Comparison of ENCODE assay signal across 17 cellular contexts in the genomic region with DNA sequence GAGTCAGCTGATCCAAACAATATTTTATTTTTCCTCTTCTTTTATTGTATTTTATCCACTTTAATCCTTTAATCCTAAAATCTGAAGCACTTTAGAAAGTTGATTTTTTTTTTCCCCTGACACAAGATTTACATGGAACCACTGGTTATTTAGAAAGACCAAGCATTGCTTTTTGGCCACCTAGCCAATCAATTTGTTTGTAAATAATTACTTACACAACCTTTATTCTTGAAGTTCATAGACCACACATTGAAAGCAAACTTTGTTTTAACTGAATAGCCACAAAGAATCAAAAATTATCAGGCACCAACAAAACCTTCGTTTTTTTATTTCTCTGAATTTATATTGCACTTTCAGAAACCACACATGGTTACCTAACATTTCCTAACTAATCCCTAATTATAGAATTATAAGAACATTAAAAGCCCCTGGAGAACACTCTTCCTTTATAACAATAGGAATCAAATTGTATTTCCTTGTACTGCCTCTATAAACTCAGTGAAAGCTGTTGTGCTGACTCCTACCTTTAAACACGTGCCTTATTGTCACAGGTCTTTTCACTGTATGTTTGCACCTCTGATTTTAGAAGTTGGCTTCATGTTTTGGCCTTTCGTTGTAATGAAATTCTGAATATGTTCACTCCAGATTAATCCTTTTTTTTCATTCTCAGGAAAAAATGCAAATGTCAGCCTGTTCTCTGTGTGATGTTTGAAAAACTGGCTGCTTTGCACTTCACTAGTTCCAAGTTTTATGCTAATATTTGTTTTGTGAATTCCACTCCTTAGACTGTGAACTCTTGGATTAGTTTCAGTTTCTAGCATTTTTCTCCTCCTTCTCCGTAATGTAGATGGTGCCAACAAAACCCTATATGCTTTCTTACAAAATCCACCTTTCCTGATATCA.
"Had no signal": no experiment of that assay in that cellular context is flagged by ENCODE, and none has a peak within 500 bp of the region (broad histone marks: within the 10 kb centered on the region; RNA-seq: fewer than 3 reads in every experiment).

No MANE protein-coding gene starts in this region.

- H3K4me1 Mint-ChIP-seq: activated naive CD8-positive, alpha-beta T cell treated with anti-CD3 and anti-CD28 coated beads, Interleukin-2, amount 10 ng/mL, durations not matched to agents 7 days and 5 days; immature natural killer cell; naive thymus-derived CD8-positive, alpha-beta T cell had no signal

- H3K4me1 ChIP-seq: right atrium auricular region, testis, upper lobe of left lung had no signal

- H3K36me3 Mint-ChIP-seq: activated naive CD8-positive, alpha-beta T cell treated with anti-CD3 and anti-CD28 coated beads, Interleukin-2, amount 10 ng/mL, durations not matched to agents 7 days and 5 days; naive thymus-derived CD8-positive, alpha-beta T cell had no signal

- H3K4me3 Mint-ChIP-seq: activated naive CD8-positive, alpha-beta T cell treated with anti-CD3 and anti-CD28 coated beads, Interleukin-2, amount 10 ng/mL, durations not matched to agents 7 days and 5 days; immature natural killer cell; naive thymus-derived CD8-positive, alpha-beta T cell; stimulated activated naive CD8-positive, alpha-beta T cell treated with anti-CD3 and anti-CD28 coated beads, Interleukin-15, Interleukin-2, amounts not matched to agents 100 ng/mL and 50 ng/mL, for 24 hours; T-helper 2 cell treated with Interferon-gamma antibody and Interleukin-4, amounts not matched to agents 5 μg/mL and 100 μg/mL, for 36 hours had no signal

- H3K27ac ChIP-seq: epithelial cell of prostate, neutrophil, right atrium auricular region, skin epidermis, testis had no signal

- H3K27me3 Mint-ChIP-seq: activated naive CD8-positive, alpha-beta T cell treated with anti-CD3 and anti-CD28 coated beads, Interleukin-2, amount 10 ng/mL, durations not matched to agents 7 days and 5 days; naive thymus-derived CD8-positive, alpha-beta T cell; stimulated activated naive CD8-positive, alpha-beta T cell treated with anti-CD3 and anti-CD28 coated beads, Interleukin-15, Interleukin-2, amounts not matched to agents 100 ng/mL and 50 ng/mL, for 24 hours had no signal

- H3K27ac Mint-ChIP-seq: activated naive CD8-positive, alpha-beta T cell treated with anti-CD3 and anti-CD28 coated beads, Interleukin-2, amount 10 ng/mL, durations not matched to agents 7 days and 5 days; immature natural killer cell; naive thymus-derived CD8-positive, alpha-beta T cell; stimulated activated naive CD8-positive, alpha-beta T cell treated with anti-CD3 and anti-CD28 coated beads, Interleukin-15, Interleukin-2, amounts not matched to agents 100 ng/mL and 50 ng/mL, for 24 hours; T-helper 2 cell treated with Interferon-gamma antibody and Interleukin-4, amounts not matched to agents 5 μg/mL and 100 μg/mL, for 36 hours had no signal

- H3K4me3 ChIP-seq: right atrium auricular region, skin epidermis, testis had no signal

- H3K9me3 ChIP-seq: neutrophil, testis had no signal

- H3K27me3 ChIP-seq: neutrophil, right atrium auricular region, testis, upper lobe of left lung had no signal

- DNase-seq: activated CD4-positive, alpha-beta T cell treated with anti-CD3 and anti-CD28 coated beads, Interleukin-2, amount 50 U/mL, for 1 hour; activated CD8-positive, alpha-beta memory T cell treated with anti-CD3 and anti-CD28 coated beads for 24 hours; activated naive CD8-positive, alpha-beta T cell treated with anti-CD3 and anti-CD28 coated beads, Interleukin-2, amount 10 ng/mL, durations not matched to agents 7 days and 5 days; anterior cingulate cortex; cerebellar nuclear complex; dermis blood vessel endothelial cell; head of caudate nucleus; immature natural killer cell; naive thymus-derived CD8-positive, alpha-beta T cell; testis; upper lobe of left lung had no signal

- H3K36me3 ChIP-seq: neutrophil, right atrium auricular region, upper lobe of left lung had no signal

- ATAC-seq: naive thymus-derived CD8-positive, alpha-beta T cell had no signal
